ENCODE assay signal across 1 cellular context in genomic region chr22:46563381-46564083, GRCh38.
A peak's percentile ranks its signal among the peaks of the same experiment; 100 is the strongest.
TF ChIP-seq lines count a peak whose summit lies in the region.

No MANE protein-coding gene starts in this region.

TF ChIP-seq in WTC11, 78 proteins besides CTCF, POLR2A, EP300 and RAD21 (continued from another document and continues in another):
- TF ChIP-seq ZNF425 (CRISPR knock-in tag; conservative IDR thresholded peaks at IDR 0.05), result no peak
- no peak for TF ChIP-seq IRF1 (CRISPR knock-in tag; IDR thresholded peaks at IDR 0.05)
- no peak for TF ChIP-seq NR1H2 (CRISPR knock-in tag; IDR thresholded peaks at IDR 0.05)
- peak; percentile 82; the same call in 1 of the 2 replicates for TF ChIP-seq USF1 (CRISPR knock-in tag; IDR thresholded peaks at IDR 0.05)
- no peak for TF ChIP-seq PRDM15 (CRISPR knock-in tag; IDR thresholded peaks at IDR 0.05)
- TF ChIP-seq MAX (CRISPR knock-in tag; IDR thresholded peaks at IDR 0.05), result peak; percentile 78
- peak; percentile 57; the same call in 1 of the 2 replicates for TF ChIP-seq HMGXB4 (CRISPR knock-in tag; IDR thresholded peaks at IDR 0.05)
- no peak for TF ChIP-seq E2F4 (CRISPR knock-in tag; IDR thresholded peaks at IDR 0.05; ENCODE audit: borderline replicate concordance, low read depth)
- TF ChIP-seq NFATC4 (CRISPR knock-in tag; IDR thresholded peaks at IDR 0.05), result no peak
- peak; percentile 40; the same call in 1 of the 2 replicates for TF ChIP-seq ETV6 (CRISPR knock-in tag; IDR thresholded peaks at IDR 0.05)
- TF ChIP-seq CBFB (CRISPR knock-in tag; IDR thresholded peaks at IDR 0.05; ENCODE audit: low read depth), result no peak
- no peak for TF ChIP-seq TEAD1 (CRISPR knock-in tag; IDR thresholded peaks at IDR 0.05)
- no peak for TF ChIP-seq OVOL2 (CRISPR knock-in tag; IDR thresholded peaks at IDR 0.05; ENCODE audit: borderline replicate concordance)
- no peak for TF ChIP-seq GTF2I (CRISPR knock-in tag; conservative IDR thresholded peaks at IDR 0.05)
- TF ChIP-seq ZSCAN18 (CRISPR knock-in tag; IDR thresholded peaks at IDR 0.05), result no peak
- TF ChIP-seq ZNF532 (CRISPR knock-in tag; IDR thresholded peaks at IDR 0.05; ENCODE audit: borderline replicate concordance), result no peak
- TF ChIP-seq NFYB (CRISPR knock-in tag; conservative IDR thresholded peaks at IDR 0.05; ENCODE audit: low read depth), result no peak
- 0 out of 2 replicates have a peak, but pooled peaks have one; percentile 57 for TF ChIP-seq CREM (CRISPR knock-in tag; IDR thresholded peaks at IDR 0.05)
- TF ChIP-seq TEAD4 (CRISPR knock-in tag; IDR thresholded peaks at IDR 0.05), result no peak
- no peak for TF ChIP-seq ZNF232 (CRISPR knock-in tag; IDR thresholded peaks at IDR 0.05)
- TF ChIP-seq CDX4 (CRISPR knock-in tag; IDR thresholded peaks at IDR 0.05; ENCODE audit: borderline replicate concordance), result no peak
- TF ChIP-seq FOXP1 (CRISPR knock-in tag; IDR thresholded peaks at IDR 0.05; ENCODE audit: borderline replicate concordance), result no peak; the same call in 1 of the 2 replicates
- no peak for TF ChIP-seq ATF1 (CRISPR knock-in tag; IDR thresholded peaks at IDR 0.05)
- TF ChIP-seq FOXJ3 (CRISPR knock-in tag; IDR thresholded peaks at IDR 0.05; ENCODE audit: borderline replicate concordance), result no peak
- TF ChIP-seq ATF6 (CRISPR knock-in tag; IDR thresholded peaks at IDR 0.05), result no peak
- no peak for TF ChIP-seq AR (CRISPR knock-in tag; IDR thresholded peaks at IDR 0.05)
- no peak for TF ChIP-seq ZNF396 (CRISPR knock-in tag; IDR thresholded peaks at IDR 0.05; ENCODE audit: borderline replicate concordance)
- TF ChIP-seq MYBL2 (CRISPR knock-in tag; IDR thresholded peaks at IDR 0.05), result no peak
